Comparison of ENCODE assay signal across 26 cellular contexts in the genomic region with DNA sequence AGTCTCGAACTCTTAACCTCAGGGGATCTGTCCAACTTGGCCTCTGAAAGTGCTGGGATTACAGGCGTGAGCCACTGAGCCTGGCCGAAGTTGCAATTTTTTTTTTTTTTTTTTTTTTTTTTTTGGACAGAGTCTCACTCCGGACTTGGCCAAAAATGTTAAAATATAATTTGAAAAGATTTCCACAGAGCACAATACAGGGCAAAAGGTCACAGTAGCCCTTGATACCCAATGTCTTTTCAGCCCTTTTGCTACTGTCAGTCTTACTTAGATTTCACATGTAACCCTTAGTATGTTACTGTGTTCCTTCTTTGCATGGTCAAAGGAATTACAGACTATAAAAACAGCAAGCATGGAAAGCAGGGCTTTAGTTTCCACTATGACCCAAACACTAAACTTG.
"Had no signal": no experiment of that assay in that cellular context is flagged by ENCODE, and none has a peak within 500 bp of the region (broad histone marks: within the 10 kb centered on the region; RNA-seq: fewer than 3 reads in every experiment).

No MANE protein-coding gene starts in this region.

- H3K27ac Mint-ChIP-seq: effector memory CD8-positive, alpha-beta T cell; immature natural killer cell; naive thymus-derived CD8-positive, alpha-beta T cell; nephron progenitor cell; stimulated activated memory B cell treated with anti-CD40 and anti-IgM and Interleukin-4, amounts not matched to agents 10 μg/mL and 1 μg/mL and 100 μg/mL, for 72 hours had no signal

- H3K4me3 Mint-ChIP-seq: effector memory CD8-positive, alpha-beta T cell; immature natural killer cell; naive thymus-derived CD8-positive, alpha-beta T cell; nephron progenitor cell; stimulated activated memory B cell treated with anti-CD40 and anti-IgM and Interleukin-4, amounts not matched to agents 10 μg/mL and 1 μg/mL and 100 μg/mL, for 72 hours had no signal

- H3K36me3 ChIP-seq: esophagus squamous epithelium, lower lobe of right lung, ovary, sigmoid colon, spleen, transverse colon, upper lobe of right lung, uterus had no signal

- H3K9me3 ChIP-seq: esophagus squamous epithelium, lower lobe of right lung, ovary, sigmoid colon, spleen, transverse colon, upper lobe of right lung, uterus had no signal

- H3K4me1 Mint-ChIP-seq: immature natural killer cell; stimulated activated memory B cell treated with anti-CD40 and anti-IgM and Interleukin-4, amounts not matched to agents 10 μg/mL and 1 μg/mL and 100 μg/mL, for 72 hours had no signal

- H3K27ac ChIP-seq: esophagus squamous epithelium, lower lobe of right lung, ovary, sigmoid colon, skin epidermis, spleen, transverse colon, upper lobe of right lung, uterus had no signal

- H3K27me3 ChIP-seq: ovary, sigmoid colon, spleen, transverse colon, upper lobe of right lung, uterus had no signal

- H3K36me3 Mint-ChIP-seq: stimulated activated memory B cell treated with anti-CD40 and anti-IgM and Interleukin-4, amounts not matched to agents 10 μg/mL and 1 μg/mL and 100 μg/mL, for 72 hours had no signal

- H3K9me3 Mint-ChIP-seq: effector memory CD8-positive, alpha-beta T cell; immature natural killer cell; naive thymus-derived CD8-positive, alpha-beta T cell; stimulated activated memory B cell treated with anti-CD40 and anti-IgM and Interleukin-4, amounts not matched to agents 10 μg/mL and 1 μg/mL and 100 μg/mL, for 72 hours had no signal

- H3K27me3 Mint-ChIP-seq: effector memory CD8-positive, alpha-beta T cell; naive thymus-derived CD8-positive, alpha-beta T cell; stimulated activated memory B cell treated with anti-CD40 and anti-IgM and Interleukin-4, amounts not matched to agents 10 μg/mL and 1 μg/mL and 100 μg/mL, for 72 hours had no signal

- ATAC-seq: effector memory CD8-positive, alpha-beta T cell; left ventricle myocardium superior; lower lobe of right lung; naive thymus-derived CD8-positive, alpha-beta T cell; stimulated activated memory B cell treated with anti-CD40 and anti-IgM and Interleukin-4, amounts not matched to agents 10 μg/mL and 1 μg/mL and 100 μg/mL, for 72 hours; stimulated activated naive CD8-positive, alpha-beta T cell treated with anti-CD3 and anti-CD28 coated beads, Interleukin-15, Interleukin-2, amounts not matched to agents 100 U/mL and 50 U/mL, for 24 hours; upper lobe of right lung had no signal

- H3K4me1 ChIP-seq: lower lobe of right lung, spleen, transverse colon, upper lobe of right lung, uterus had no signal

- H3K4me3 ChIP-seq: coronary artery, esophagus squamous epithelium, lower lobe of right lung, ovary, sigmoid colon, skin epidermis, spleen, transverse colon, upper lobe of right lung, uterus had no signal

- DNase-seq: dermis blood vessel endothelial cell; effector memory CD8-positive, alpha-beta T cell; erythroblast; esophagus squamous epithelium; foreskin melanocyte; hypothalamus; immature natural killer cell; islet precursor cell; kidney glomerular epithelial cell; left ventricle myocardium superior; lower lobe of right lung; naive thymus-derived CD8-positive, alpha-beta T cell; nephron progenitor cell; nucleus accumbens; ovary; posterior cingulate gyrus; sigmoid colon; spleen; stimulated activated CD4-positive, alpha-beta T cell treated with anti-CD3 and anti-CD28 coated beads, Interleukin-4, amount 100 ng/mL, for 4 hours; stimulated activated naive CD8-positive, alpha-beta T cell treated with anti-CD3 and anti-CD28 coated beads, Interleukin-15, Interleukin-2, amounts not matched to agents 100 U/mL and 50 U/mL, for 24 hours; transverse colon; upper lobe of right lung; uterus had no signal
